Comparison of ENCODE assay signal across 1 cellular context in genomic region chr7:49228447-49228846, GRCh38.
TF ChIP-seq lines count a peak whose summit lies in the region.

No MANE protein-coding gene starts in this region.

TF ChIP-seq in GM23338, 12 proteins besides CTCF, POLR2A, EP300 and RAD21 (continued from another document):
- TF ChIP-seq ZNF462 (CRISPR knock-in tag; IDR thresholded peaks at IDR 0.05) (no peak; the same call in 1 of the 2 replicates), ETS1 (IDR thresholded peaks at IDR 0.05) (no peak), EZH2 (IDR thresholded peaks at IDR 0.05; ENCODE audit: low read depth, unreplicated experiment) (no peak)
